In genomic region chr4:181143241-181143854, GRCh38 we compare ENCODE assay signal across 8 cellular contexts.
DNase-seq lines count a peak whose midpoint lies in the region; ATAC-seq and TF ChIP-seq lines count a peak whose summit lies in the region.

No MANE protein-coding gene starts in this region.

- H3K4me3 ChIP-seq in GM12864 (ENCODE audit: low read depth, low read length): no peak overlapping the region
- H3K4me3 ChIP-seq in GM23248: no peak overlapping the region

- DNase-seq in GM12864 (ENCODE audit: low read depth): peak; percentile 16
- DNase-seq in GM23248: peak; percentile 65
- DNase-seq in Kasumi-1 (lab: John Stamatoyannopoulos, UW): peak; percentile 57 to 66
- DNase-seq in SK-N-DZ (ENCODE audit: low spot score): peak; percentile 74
- peak; percentile 48 for DNase-seq in activated naive CD8-positive, alpha-beta T cell treated with anti-CD3 and anti-CD28 coated beads for 36 hours
- DNase-seq in left cardiac atrium: peak; percentile 74
- DNase-seq in renal cortical epithelial cell (ENCODE audit: low read depth): peak; percentile 54
- DNase-seq in OCI-M2 (lab: John Stamatoyannopoulos, UW; ENCODE audit: unreplicated experiment): no peak

- intact Hi-C loops in left cardiac atrium (cut with DNase I): loop anchor here in 1 of 2 donors (2.0 to 10.0 kb wide), 3 partner anchors 385 to 1781 kb away; no protein-coding TSS in a partner anchor

- H3K4me2 ChIP-seq in GM23248 (ENCODE audit: unreplicated experiment): no peak overlapping the region

- no peaks in the 10 kb centered on the region for H3K4me1 ChIP-seq in GM23248 (ENCODE audit: insufficient read depth)

- no peaks in the 10 kb centered on the region for H4K20me1 ChIP-seq in GM23248 (ENCODE audit: insufficient read depth)

- H3K36me3 ChIP-seq in GM23248 (ENCODE audit: low read depth): no peaks in the 10 kb centered on the region

- H3F3A ChIP-seq in GM23248 (ENCODE audit: insufficient read depth): no peaks in the 10 kb centered on the region

- in situ Hi-C loops in GM23248 (cut with MboI): no loop called here

- no peaks in the 10 kb centered on the region for H3K36me3 Mint-ChIP-seq in activated naive CD8-positive, alpha-beta T cell treated with anti-CD3 and anti-CD28 coated beads for 36 hours

- WGBS in GM23248 (ENCODE audit: low coverage in 1 of 2, low lambda C conversion rate in 2 of 2, missing lambda C conversion rate in 2 of 2), 2 experiments: 1 to 3% methylated on average over 8 of the region's 8 CpGs

- H3K4me1 Mint-ChIP-seq in activated naive CD8-positive, alpha-beta T cell treated with anti-CD3 and anti-CD28 coated beads for 36 hours: no peaks in the 10 kb centered on the region

- no peaks in the 10 kb centered on the region for H3K9me2 ChIP-seq in GM23248 (ENCODE audit: insufficient read depth)

- TF ChIP-seq CTCF in GM12864 (IDR thresholded peaks at IDR 0.05; ENCODE audit: low read depth, low read length, missing control alignments): peak; percentile 82

- no peak overlapping the region for H2AFZ ChIP-seq in GM23248

- peak; percentile 62 to 73 for ATAC-seq in left cardiac atrium

- no peaks in the 10 kb centered on the region for H3K9me3 Mint-ChIP-seq in activated naive CD8-positive, alpha-beta T cell treated with anti-CD3 and anti-CD28 coated beads for 36 hours

- no peaks in the 10 kb centered on the region for H3K27me3 ChIP-seq in GM23248 (replicated peaks; ENCODE audit: insufficient read depth)

- H3K27ac ChIP-seq in GM23248: no peak overlapping the region

- no peak overlapping the region for H3K9ac ChIP-seq in GM23248

- H3K27ac Mint-ChIP-seq in activated naive CD8-positive, alpha-beta T cell treated with anti-CD3 and anti-CD28 coated beads for 36 hours: no peak overlapping the region

- no peaks in the 10 kb centered on the region for H3K79me2 ChIP-seq in GM23248 (ENCODE audit: insufficient read depth)

- peaks cover 9% of the 10 kb centered on the region for H3K27me3 Mint-ChIP-seq in activated naive CD8-positive, alpha-beta T cell treated with anti-CD3 and anti-CD28 coated beads for 36 hours

- H3K9me3 ChIP-seq in GM23248 (ENCODE audit: low read depth): no peaks in the 10 kb centered on the region

- no peak overlapping the region for H3K4me3 Mint-ChIP-seq in activated naive CD8-positive, alpha-beta T cell treated with anti-CD3 and anti-CD28 coated beads for 36 hours
